In the genomic region with DNA sequence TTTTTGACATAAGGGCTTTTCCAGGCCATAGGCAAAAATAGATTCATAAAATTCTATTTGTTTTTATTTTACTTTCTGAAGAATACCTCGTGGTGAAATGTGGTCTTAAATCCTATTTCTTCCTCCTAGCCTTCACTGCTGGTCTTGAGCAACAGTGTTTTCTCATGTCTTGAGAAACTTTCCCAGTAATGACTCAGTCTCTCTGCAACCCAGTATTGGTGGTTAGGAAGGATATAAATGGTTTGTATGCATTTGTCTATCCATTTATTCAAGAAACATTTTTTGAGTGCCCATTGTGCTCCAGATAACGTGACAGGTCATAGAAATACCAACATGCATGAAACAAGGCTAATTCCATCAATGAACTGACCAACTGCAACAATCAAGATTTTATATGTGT, we compare ENCODE assay signal across 24 cellular contexts.
"Had no signal": no experiment of that assay in that cellular context is flagged by ENCODE, and none has a peak within 500 bp of the region (broad histone marks: within the 10 kb centered on the region; RNA-seq: fewer than 3 reads in every experiment).

No MANE protein-coding gene starts in this region.

- DNase-seq: cortex of kidney; effector memory CD4-positive, alpha-beta T cell; gastrocnemius medialis; heart right ventricle; hypothalamus; kidney glomerular epithelial cell; left lung; lower lobe of right lung; mesenchymal stem cell; midbrain; naive B cell; occipital lobe; pancreas; right cardiac atrium; stimulated activated CD4-positive, alpha-beta T cell treated with anti-CD3 and anti-CD28 coated beads, Interleukin-4, amount 100 ng/mL, for 1 hour; stimulated activated CD8-positive, alpha-beta memory T cell treated with anti-CD3 and anti-CD28 coated beads, Interleukin-4, amount 100 ng/mL, for 48 hours; tibial artery; upper lobe of left lung had no signal

- H3K27me3 Mint-ChIP-seq: naive B cell; stimulated activated naive CD8-positive, alpha-beta T cell treated with anti-CD3 and anti-CD28 coated beads, Interleukin-15, Interleukin-2, amounts not matched to agents 100 ng/mL and 50 ng/mL, for 24 hours had no signal

- H3K4me3 Mint-ChIP-seq: naive B cell; nephron; stimulated activated effector memory CD8-positive, alpha-beta T cell treated with anti-CD3 and anti-CD28 coated beads, Interleukin-12 subunit alpha, Interleukin-12 subunit beta, amount 100 ng/mL, for 72 hours; stimulated activated naive CD8-positive, alpha-beta T cell treated with anti-CD3 and anti-CD28 coated beads, Interleukin-15, Interleukin-2, amounts not matched to agents 100 ng/mL and 50 ng/mL, for 24 hours had no signal

- ATAC-seq: gastrocnemius medialis; heart right ventricle; left lung; lower lobe of right lung; pancreas; right cardiac atrium; stimulated activated effector memory CD8-positive, alpha-beta T cell treated with anti-CD3 and anti-CD28 coated beads, Interleukin-12 subunit alpha, Interleukin-12 subunit beta, amount 100 ng/mL, for 72 hours had no signal

- H3K27ac ChIP-seq: esophagus muscularis mucosa, gastrocnemius medialis, heart right ventricle, left lung, lower lobe of right lung, pancreas, tibial artery, upper lobe of left lung, vagina had no signal

- H3K27ac Mint-ChIP-seq: naive B cell; nephron; progenitor cell of endocrine pancreas; stimulated activated effector memory CD8-positive, alpha-beta T cell treated with anti-CD3 and anti-CD28 coated beads, Interleukin-12 subunit alpha, Interleukin-12 subunit beta, amount 100 ng/mL, for 72 hours; stimulated activated naive CD8-positive, alpha-beta T cell treated with anti-CD3 and anti-CD28 coated beads, Interleukin-15, Interleukin-2, amounts not matched to agents 100 ng/mL and 50 ng/mL, for 24 hours had no signal

- H3K36me3 Mint-ChIP-seq: naive B cell; stimulated activated effector memory CD8-positive, alpha-beta T cell treated with anti-CD3 and anti-CD28 coated beads, Interleukin-12 subunit alpha, Interleukin-12 subunit beta, amount 100 ng/mL, for 72 hours had no signal

- H3K4me1 ChIP-seq: esophagus muscularis mucosa, gastrocnemius medialis, heart right ventricle, left lung, lower lobe of right lung, pancreas, tibial artery, upper lobe of left lung, vagina had no signal

- H3K9me3 ChIP-seq: gastrocnemius medialis, lower lobe of right lung, pancreas, tibial artery, upper lobe of left lung, vagina had no signal

- H3K4me1 Mint-ChIP-seq: naive B cell; stimulated activated effector memory CD8-positive, alpha-beta T cell treated with anti-CD3 and anti-CD28 coated beads, Interleukin-12 subunit alpha, Interleukin-12 subunit beta, amount 100 ng/mL, for 72 hours had no signal

- H3K4me3 ChIP-seq: esophagus muscularis mucosa, gastrocnemius medialis, heart right ventricle, left lung, lower lobe of right lung, pancreas, tibial artery, upper lobe of left lung, vagina had no signal

- H3K36me3 ChIP-seq: esophagus muscularis mucosa, gastrocnemius medialis, heart right ventricle, left lung, lower lobe of right lung, pancreas, tibial artery, upper lobe of left lung, vagina had no signal

- H3K27me3 ChIP-seq: esophagus muscularis mucosa, gastrocnemius medialis, left lung, pancreas, tibial artery, upper lobe of left lung, vagina had no signal
